In genomic region chr18:78762753-78763152, GRCh38 we compare ENCODE assay signal across 23 cellular contexts.
"Had no signal": no experiment of that assay in that cellular context is flagged by ENCODE, and none has a peak within 500 bp of the region (broad histone marks: within the 10 kb centered on the region; RNA-seq: fewer than 3 reads in every experiment).

No MANE protein-coding gene starts in this region.

- H3K27ac ChIP-seq: colonic mucosa, dorsolateral prefrontal cortex, esophagus muscularis mucosa, foreskin keratinocyte, gastroesophageal sphincter, heart left ventricle, hepatocyte, lower lobe of right lung had no signal

- ATAC-seq: foreskin keratinocyte, gastroesophageal sphincter, heart left ventricle, left colon, left lobe of liver, left ventricle myocardium superior, lower lobe of right lung, mucosa of descending colon had no signal

- H3K36me3 ChIP-seq: colonic mucosa, esophagus muscularis mucosa, gastroesophageal sphincter, heart left ventricle, lower lobe of right lung had no signal

- H3K4me1 ChIP-seq: colonic mucosa, esophagus muscularis mucosa, foreskin keratinocyte, gastroesophageal sphincter, heart left ventricle, lower lobe of right lung had no signal

- DNase-seq: cerebellar nuclear complex; colonic mucosa; dermis blood vessel endothelial cell; effector CD4-positive, alpha-beta T cell; effector memory CD4-positive, alpha-beta T cell; foreskin keratinocyte; hypothalamus; immature natural killer cell; islet precursor cell; kidney; kidney glomerular epithelial cell; left colon; left ventricle myocardium superior; lower lobe of right lung; mesenchymal stem cell; mucosa of descending colon had no signal

- H3K36me3 Mint-ChIP-seq: immature natural killer cell, mesothelial cell of epicardium had no signal

- H3K27ac Mint-ChIP-seq: immature natural killer cell, mesothelial cell of epicardium had no signal

- H3K4me3 Mint-ChIP-seq: immature natural killer cell, mesothelial cell of epicardium had no signal

- H3K27me3 ChIP-seq: colonic mucosa, dorsolateral prefrontal cortex, foreskin keratinocyte had no signal

- H3K4me1 Mint-ChIP-seq: immature natural killer cell, mesothelial cell of epicardium had no signal

- H3K9me3 Mint-ChIP-seq: immature natural killer cell had no signal

- H3K9me3 ChIP-seq: colonic mucosa, esophagus muscularis mucosa, gastroesophageal sphincter, lower lobe of right lung, mucosa of descending colon had no signal

- H3K4me3 ChIP-seq: colonic mucosa, dorsolateral prefrontal cortex, esophagus muscularis mucosa, gastroesophageal sphincter, heart left ventricle, hepatocyte, lower lobe of right lung, mucosa of descending colon had no signal
